18 cellular contexts compared by ENCODE assay signal in genomic region chr12:124874988-124875802, GRCh38.
"Had no signal": no experiment of that assay in that cellular context is flagged by ENCODE, and none has a peak within 500 bp of the region (broad histone marks: within the 10 kb centered on the region; RNA-seq: fewer than 3 reads in every experiment).

No MANE protein-coding gene starts in this region.

- H3K4me3 ChIP-seq: ascending aorta, heart right ventricle, prostate gland, spleen had no signal

- H3K4me1 ChIP-seq: ascending aorta, foreskin keratinocyte, prostate gland had no signal

- H3K36me3 ChIP-seq: ascending aorta, heart right ventricle, prostate gland, spleen, WERI-Rb-1 had no signal

- H3K27ac ChIP-seq: ascending aorta, foreskin keratinocyte, heart right ventricle, prostate gland, spleen, WERI-Rb-1 had no signal

- DNase-seq: activated CD4-positive, alpha-beta T cell treated with anti-CD3 and anti-CD28 coated beads for 4 hours; activated CD8-positive, alpha-beta memory T cell treated with anti-CD3 and anti-CD28 coated beads, Interleukin-2, amount 50 U/mL, for 48 hours; activated CD8-positive, alpha-beta T cell treated with anti-CD3 and anti-CD28 coated beads for 36 hours; activated naive CD4-positive, alpha-beta T cell treated with Interleukin-2 at 50 U/mL for 16 hours; activated naive CD8-positive, alpha-beta T cell treated with anti-CD3 and anti-CD28 coated beads, Interleukin-2, amount 50 U/mL, for 24 hours; foreskin keratinocyte; heart right ventricle; left ventricle myocardium superior; mesenchymal stem cell; spleen; stimulated activated CD4-positive, alpha-beta T cell treated with anti-CD3 and anti-CD28 coated beads, Interleukin-1b, Interleukin-23, amount 100 ng/mL, for 48 hours; stimulated activated naive B cell treated with anti-CD40 and anti-IgM and Interleukin-4, amounts not matched to agents 10 μg/mL and 1 μg/mL and 100 μg/mL, for 72 hours; T-cell; WERI-Rb-1 had no signal

- H3K27me3 ChIP-seq: ascending aorta, foreskin keratinocyte, heart right ventricle, spleen had no signal

- FAIRE-seq: keratinocyte had no signal

- H3K9me3 ChIP-seq: ascending aorta, heart right ventricle, prostate gland, spleen had no signal

- ATAC-seq: activated CD8-positive, alpha-beta T cell treated with anti-CD3 and anti-CD28 coated beads for 36 hours; activated naive CD8-positive, alpha-beta T cell treated with anti-CD3 and anti-CD28 coated beads, Interleukin-2, amount 50 U/mL, for 24 hours; foreskin keratinocyte; heart right ventricle; left ventricle myocardium superior; sciatic nerve; stimulated activated naive B cell treated with anti-CD40 and anti-IgM and Interleukin-4, amounts not matched to agents 10 μg/mL and 1 μg/mL and 100 μg/mL, for 72 hours; T-cell had no signal
